In genomic region chr4:132063829-132064228, GRCh38 we compare ENCODE assay signal across 28 cellular contexts.
DNase-seq lines count a peak whose midpoint lies in the region; ATAC-seq, FAIRE-seq and TF ChIP-seq lines count a peak whose summit lies in the region.
"Had no signal": no experiment of that assay in that cellular context is flagged by ENCODE, and none has a peak within 500 bp of the region (broad histone marks: within the 10 kb centered on the region; RNA-seq: fewer than 3 reads in every experiment).

No MANE protein-coding gene starts in this region.

- no peaks in the 10 kb centered on the region for H3K36me3 ChIP-seq in kidney (ENCODE audit: control insufficient read depth in 1 of 2, insufficient read depth in 2 of 2, low read length in 2 of 2)
- H3K36me3 ChIP-seq: gastroesophageal sphincter, thyroid gland had no signal

- no peaks in the 10 kb centered on the region for H3K36me3 Mint-ChIP-seq in nephron progenitor cell (ENCODE audit: low read depth)
- no peaks in the 10 kb centered on the region for H3K36me3 Mint-ChIP-seq in activated CD4-positive, alpha-beta T cell treated with anti-CD3 and anti-CD28 coated beads for 36 hours (ENCODE audit: low read depth)
- H3K36me3 Mint-ChIP-seq: activated naive CD8-positive, alpha-beta T cell treated with anti-CD3 and anti-CD28 coated beads for 36 hours; naive B cell had no signal

- ATAC-seq in activated CD4-positive, alpha-beta T cell treated with anti-CD3 and anti-CD28 coated beads for 36 hours = no peak
- ATAC-seq in HG03457 (IDR thresholded peaks at IDR 0.05; ENCODE audit: unreplicated experiment) = no peak
- ATAC-seq: body of pancreas, esophagus mucosa, gastroesophageal sphincter had no signal

- H3K4me3 Mint-ChIP-seq in nephron progenitor cell = no peak overlapping the region
- H3K4me3 Mint-ChIP-seq in activated CD4-positive, alpha-beta T cell treated with anti-CD3 and anti-CD28 coated beads for 36 hours = no peak overlapping the region
- H3K4me3 Mint-ChIP-seq: activated naive CD8-positive, alpha-beta T cell treated with anti-CD3 and anti-CD28 coated beads for 36 hours; HFFc6; stimulated activated naive CD8-positive, alpha-beta T cell treated with anti-CD3 and anti-CD28 coated beads, Interleukin-15, Interleukin-2, amounts not matched to agents 100 ng/mL and 50 ng/mL, for 24 hours had no signal

- H3K4me1 ChIP-seq in kidney (ENCODE audit: control insufficient read depth in 1 of 2, insufficient read depth in 1 of 2, low read depth in 1 of 2, low read length in 2 of 2) = no peaks in the 10 kb centered on the region
- H3K4me1 ChIP-seq: body of pancreas, gastroesophageal sphincter, thyroid gland had no signal

- DNase-seq in Kasumi-1 (lab: John Stamatoyannopoulos, UW) (peak; percentile 48 to 58), NCI-H226 (peak; percentile 70), astrocyte of the spinal cord (ENCODE audit: low read depth, low spot score) (peak; percentile 21), nephron progenitor cell (no peak), kidney (no peak)
- DNase-seq in activated CD4-positive, alpha-beta T cell treated with anti-CD3 and anti-CD28 coated beads for 36 hours = no peak
- DNase-seq: activated CD4-positive, alpha-beta T cell treated with anti-CD3 and anti-CD28 coated beads, Interleukin-2, amount 50 U/mL, for 4 hours; activated CD8-positive, alpha-beta memory T cell treated with anti-CD3 and anti-CD28 coated beads, Interleukin-2, amount 50 U/mL, for 4 hours; activated naive CD8-positive, alpha-beta T cell treated with anti-CD3 and anti-CD28 coated beads for 36 hours; body of pancreas; effector memory CD4-positive, alpha-beta T cell; GM23248; HFFc6; mesendoderm; MV-4-11; naive B cell; NCI-H82; right cardiac atrium; stimulated activated CD4-positive, alpha-beta T cell treated with anti-CD3 and anti-CD28 coated beads, Interleukin-12 subunit alpha, Interleukin-12 subunit beta, amount 100 ng/mL, for 4 hours; stimulated activated CD4-positive, alpha-beta T cell treated with anti-CD3 and anti-CD28 coated beads, Interleukin-4, amount 100 ng/mL, for 4 hours; thyroid gland had no signal

- H3K9me3 Mint-ChIP-seq in nephron progenitor cell = peaks cover 20% of the 10 kb centered on the region
- H3K9me3 Mint-ChIP-seq in activated CD4-positive, alpha-beta T cell treated with anti-CD3 and anti-CD28 coated beads for 36 hours (ENCODE audit: low read depth) = no peaks in the 10 kb centered on the region
- H3K9me3 Mint-ChIP-seq: activated naive CD8-positive, alpha-beta T cell treated with anti-CD3 and anti-CD28 coated beads for 36 hours had no signal

- no peak overlapping the region for H3K27ac ChIP-seq in kidney (ENCODE audit: low read depth in 2 of 2, low read length in 2 of 2)
- H3K27ac ChIP-seq: body of pancreas, gastroesophageal sphincter, GM23248, KMS-11, thyroid gland had no signal

- no peak overlapping the region for H3K4me3 ChIP-seq in astrocyte of the spinal cord (ENCODE audit: low read depth, low read length)
- H3K4me3 ChIP-seq in kidney (ENCODE audit: low read length in 2 of 2) = no peak overlapping the region
- H3K4me3 ChIP-seq: body of pancreas, gastroesophageal sphincter, GM23248, thyroid gland had no signal

- POLR2A ChIA-PET in activated CD4-positive, alpha-beta T cell treated with anti-CD3 and anti-CD28 coated beads for 36 hours (lab: Charles Lee) = no interaction called here

- CTCF ChIA-PET in activated CD4-positive, alpha-beta T cell treated with anti-CD3 and anti-CD28 coated beads for 36 hours (lab: Charles Lee) = no interaction called here

- H3K27me3 Mint-ChIP-seq in nephron progenitor cell (ENCODE audit: low read depth, poor library complexity) = no peaks in the 10 kb centered on the region
- H3K27me3 Mint-ChIP-seq in activated CD4-positive, alpha-beta T cell treated with anti-CD3 and anti-CD28 coated beads for 36 hours = no peaks in the 10 kb centered on the region
- H3K27me3 Mint-ChIP-seq: activated naive CD8-positive, alpha-beta T cell treated with anti-CD3 and anti-CD28 coated beads for 36 hours; naive B cell; stimulated activated naive CD8-positive, alpha-beta T cell treated with anti-CD3 and anti-CD28 coated beads, Interleukin-15, Interleukin-2, amounts not matched to agents 100 ng/mL and 50 ng/mL, for 24 hours had no signal

- in situ Hi-C loops in astrocyte of the spinal cord (cut with HindIII; ENCODE audit: low sequenced_read_pairs) = no loop called here

- intact Hi-C loops in activated CD4-positive, alpha-beta T cell treated with anti-CD3 and anti-CD28 coated beads for 36 hours (cut with DNase I, micrococcal nuclease) = no loop called here
- intact Hi-C loops in kidney (cut with DNase I) = no loop called here

- TF ChIP-seq CTCF in astrocyte of the spinal cord (IDR thresholded peaks at IDR 0.05; ENCODE audit: low read depth, low read length) (no peak), nephron progenitor cell (IDR thresholded peaks at IDR 0.05) (no peak), kidney (IDR thresholded peaks at IDR 0.05; ENCODE audit: borderline replicate concordance, extremely low read depth, insufficient read depth) (no peak)

- H3K9me3 ChIP-seq in kidney (ENCODE audit: control insufficient read depth in 1 of 2, low read length in 2 of 2) = no peaks in the 10 kb centered on the region
- H3K9me3 ChIP-seq: body of pancreas, thyroid gland had no signal

- no peak overlapping the region for H3K9ac ChIP-seq in kidney (ENCODE audit: low read length in 2 of 2)
- H3K9ac ChIP-seq: GM23248, KMS-11 had no signal

- no peaks in the 10 kb centered on the region for H3K4me1 Mint-ChIP-seq in nephron progenitor cell
- no peaks in the 10 kb centered on the region for H3K4me1 Mint-ChIP-seq in activated CD4-positive, alpha-beta T cell treated with anti-CD3 and anti-CD28 coated beads for 36 hours
- H3K4me1 Mint-ChIP-seq: activated naive CD8-positive, alpha-beta T cell treated with anti-CD3 and anti-CD28 coated beads for 36 hours; naive B cell had no signal

- no peak for FAIRE-seq in kidney (lab: Jason Lieb, UNC)
- FAIRE-seq: HTR-8/SVneo had no signal

- peak overlapping the region; percentile 13 for H3K27ac Mint-ChIP-seq in nephron progenitor cell
- H3K27ac Mint-ChIP-seq in activated CD4-positive, alpha-beta T cell treated with anti-CD3 and anti-CD28 coated beads for 36 hours = no peak overlapping the region
- H3K27ac Mint-ChIP-seq: activated naive CD8-positive, alpha-beta T cell treated with anti-CD3 and anti-CD28 coated beads for 36 hours; activated T-helper 2 cell treated with anti-CD3 and anti-CD28 coated beads, Interferon-gamma antibody, Interleukin-2, Interleukin-4, amounts not matched to agents 10 μg/mL and 5 μg/mL and 100 μg/mL, durations not matched to agents 14 hours and 24 hours and 36 hours; HFFc6; naive B cell; stimulated activated naive CD8-positive, alpha-beta T cell treated with anti-CD3 and anti-CD28 coated beads, Interleukin-15, Interleukin-2, amounts not matched to agents 100 ng/mL and 50 ng/mL, for 24 hours had no signal

Comparison
In these comparisons a context has a peak if more than half of its experiments do, and no peak if none do; other contexts are left out.
1. DNase-seq: peak in Kasumi-1 (2 of 2), NCI-H226 (single experiment) and astrocyte of the spinal cord (single experiment); none in nephron progenitor cell (single experiment), activated CD4-positive, alpha-beta T cell treated with anti-CD3 and anti-CD28 coated beads for 36 hours (single experiment) and kidney (single experiment).